18 cellular contexts compared by ENCODE assay signal in genomic region chr2:171469176-171469575, GRCh38. TPM values are rescaled to one million over a fixed set of nuclear protein-coding genes. Genes with fewer than 3 reads are reported as not detected.
DNase-seq lines count a peak whose midpoint lies in the region; FAIRE-seq and TF ChIP-seq lines count a peak whose summit lies in the region.
"Had no signal": no experiment of that assay in that cellular context is flagged by ENCODE, and none has a peak within 500 bp of the region (broad histone marks: within the 10 kb centered on the region; RNA-seq: fewer than 3 reads in every experiment).

No MANE protein-coding gene starts in this region.

- no peak overlapping the region for H2AFZ ChIP-seq in astrocyte (ENCODE audit: low read depth, low read length)
- H2AFZ ChIP-seq: GM23338 had no signal

- no peaks in the 10 kb centered on the region for H4K20me1 ChIP-seq in astrocyte (ENCODE audit: insufficient read depth, low read length)

- intact Hi-C loops in dorsolateral prefrontal cortex (cut with DNase I): no loop called here

- no peak overlapping the region for H3K27ac ChIP-seq in astrocyte (ENCODE audit: low read depth, low read length)
- no peak overlapping the region for H3K27ac ChIP-seq in dorsolateral prefrontal cortex
- H3K27ac ChIP-seq: KMS-11, Peyer's patch had no signal

- no peaks in the 10 kb centered on the region for H3K9me3 Mint-ChIP-seq in astrocyte (ENCODE audit: unreplicated experiment)
- H3K9me3 Mint-ChIP-seq: CD14-positive monocyte, GM23338 had no signal

- H3K27ac Mint-ChIP-seq in astrocyte (ENCODE audit: unreplicated experiment): peak overlapping the region; percentile 60
- H3K27ac Mint-ChIP-seq: CD14-positive monocyte had no signal

- no peaks in the 10 kb centered on the region for H3K79me2 ChIP-seq in astrocyte (ENCODE audit: insufficient read depth, low read length)

- H3K4me1 ChIP-seq in astrocyte (ENCODE audit: insufficient read depth, low read length): no peaks in the 10 kb centered on the region
- H3K4me1 ChIP-seq: Peyer's patch had no signal

- H3K27me3 ChIP-seq in astrocyte (ENCODE audit: insufficient read depth, low read length) (no peaks in the 10 kb centered on the region), dorsolateral prefrontal cortex (no peaks in the 10 kb centered on the region)
- H3K27me3 ChIP-seq: Peyer's patch had no signal

- H3K4me3 Mint-ChIP-seq in astrocyte (ENCODE audit: unreplicated experiment): no peak overlapping the region
- H3K4me3 Mint-ChIP-seq: CD14-positive monocyte, GM23338 had no signal

- peaks cover 7% of the 10 kb centered on the region for H3K36me3 Mint-ChIP-seq in astrocyte (ENCODE audit: low read depth, unreplicated experiment)

- TF ChIP-seq CTCF in astrocyte (IDR thresholded peaks at IDR 0.05; ENCODE audit: insufficient read depth, low read depth, low read length) (no peak), dorsolateral prefrontal cortex (IDR thresholded peaks at IDR 0.05 in 54 of 56, conservative IDR thresholded peaks at IDR 0.05 in 2 of 56; ENCODE audit: low read depth in 1 of 56, partially characterized antibody in 56 of 56) (no peak)

- H3K9ac ChIP-seq in astrocyte (ENCODE audit: low read length): no peak overlapping the region
- H3K9ac ChIP-seq: KMS-11 had no signal

- H3K27me3 Mint-ChIP-seq in astrocyte (ENCODE audit: low read depth, unreplicated experiment): no peaks in the 10 kb centered on the region

- no peak for FAIRE-seq in astrocyte (lab: Jason Lieb, UNC)
- FAIRE-seq: G401.6, GM12892 had no signal

- H3K4me3 ChIP-seq in astrocyte (ENCODE audit: insufficient read depth, low read depth, low read length) (no peak overlapping the region), dorsolateral prefrontal cortex (no peak overlapping the region)
- H3K4me3 ChIP-seq: GM23338, Peyer's patch had no signal

- DNase-seq in EH (ENCODE audit: low read depth): peak; percentile 83
- peak; percentile 27 for DNase-seq in astrocyte (ENCODE audit: low read depth)
- peak; percentile 8 for DNase-seq in iris pigment epithelial cell (ENCODE audit: low read depth)
- DNase-seq in smooth muscle cell of the brain vasculature (ENCODE audit: low read depth, low spot score): peak; percentile 17
- DNase-seq in dorsolateral prefrontal cortex: no peak
- DNase-seq in NCI-H1694 (lab: John Stamatoyannopoulos, UW): no peak
- DNase-seq in H4 (ENCODE audit: low spot score): no peak
- DNase-seq: COR-L47, DMS53, NCI-H2029, NCI-H510A treated with DMSO at 0.1 percent for 48 hours, Peyer's patch, SHP77 had no signal

- H3K9me3 ChIP-seq in astrocyte (ENCODE audit: insufficient read depth, low read depth, low read length): no peaks in the 10 kb centered on the region
- H3K9me3 ChIP-seq: Peyer's patch had no signal

- H3K4me1 Mint-ChIP-seq in astrocyte (ENCODE audit: low read depth, unreplicated experiment): peaks cover 10% of the 10 kb centered on the region
- H3K4me1 Mint-ChIP-seq: CD14-positive monocyte, GM23338 had no signal

- H3K36me3 ChIP-seq in astrocyte (ENCODE audit: insufficient read depth, low read length): peaks cover 2% of the 10 kb centered on the region

- no peak overlapping the region for H3K4me2 ChIP-seq in astrocyte (ENCODE audit: low read length)
- H3K4me2 ChIP-seq: GM23338, KMS-11 had no signal

RNA-seq across cellular contexts. Expression of gene DCAF17, which starts 35.1 kb away (rescaled TPM):
- total RNA-seq in astrocyte: 21.4 and 25.2 TPM in 2 replicates
- 10 to 100 TPM; 15.9 to 42.0 (median 28.0) TPM for total RNA-seq in dorsolateral prefrontal cortex
- 11.0 and 11.4 TPM in 2 replicates for total RNA-seq in H4 (2014; rRNA removed; shearing (Covaris generic))

RNA-seq across cellular contexts. Expression of gene METTL8, which starts 35.4 kb away (rescaled TPM):
- total RNA-seq in astrocyte: 32.4 and 40.4 TPM in 2 replicates
- total RNA-seq in dorsolateral prefrontal cortex: 10 to 100 TPM; 14.3 to 33.4 (median 21.6) TPM
- total RNA-seq in H4 (2014; rRNA removed; shearing (Covaris generic)): 18.0 and 22.0 TPM in 2 replicates

RNA-seq across cellular contexts. Expression of gene CYBRD1, which starts 53.1 kb away (rescaled TPM):
- 26.7 and 37.2 TPM in 2 replicates for total RNA-seq in astrocyte
- total RNA-seq in dorsolateral prefrontal cortex: 100 to 1,000 TPM in 1 of 120 experiments, 10 to 100 TPM in 119; 14.0 to 100 (median 38.9) TPM
- total RNA-seq in H4 (2014; rRNA removed; shearing (Covaris generic)): 38.0 and 39.3 TPM in 2 replicates

Comparison
In these comparisons a context has a peak if more than half of its experiments do, and no peak if none do; other contexts are left out.
1. DNase-seq: peak in EH (single experiment), astrocyte (single experiment), iris pigment epithelial cell (single experiment) and smooth muscle cell of the brain vasculature (single experiment); none in dorsolateral prefrontal cortex (0 of 10), NCI-H1694 (single experiment) and H4 (single experiment).